ENCODE assay signal across 16 cellular contexts in the genomic region with DNA sequence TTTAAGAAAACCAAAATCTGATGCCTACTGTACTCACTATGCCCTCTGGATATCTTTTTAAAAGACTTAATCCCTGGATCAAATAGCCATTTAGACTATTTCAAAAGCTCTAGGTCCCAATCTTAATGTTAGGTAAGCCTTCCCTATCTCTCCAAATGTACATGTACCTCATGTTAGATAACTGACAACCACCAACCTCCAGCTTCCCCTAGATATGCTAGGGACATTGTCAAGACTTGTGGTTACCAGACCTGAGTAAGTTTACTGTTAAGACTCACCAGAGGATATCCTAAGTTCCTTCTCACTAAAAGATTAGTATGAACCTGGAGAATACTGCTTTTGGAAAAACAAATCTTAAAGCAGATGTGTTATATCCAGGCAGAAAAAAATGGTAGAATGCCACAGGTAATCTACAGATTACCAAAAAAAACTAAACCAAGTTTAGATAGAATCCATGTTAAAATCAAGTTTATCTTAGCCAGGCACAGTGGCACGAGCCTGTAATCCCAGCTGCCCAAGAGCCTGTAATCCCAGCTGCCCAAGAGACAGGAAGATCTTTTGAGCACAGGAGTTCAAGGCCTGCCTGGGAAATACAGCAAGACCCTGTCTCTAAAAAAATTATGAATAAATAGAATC. TPM values are rescaled to one million over a fixed set of nuclear protein-coding genes. Genes with fewer than 3 reads are reported as not detected.
DNase-seq lines count a peak whose midpoint lies in the region; ATAC-seq and TF ChIP-seq lines count a peak whose summit lies in the region.
"Had no signal": no experiment of that assay in that cellular context is flagged by ENCODE, and none has a peak within 500 bp of the region (broad histone marks: within the 10 kb centered on the region; RNA-seq: fewer than 3 reads in every experiment).

No MANE protein-coding gene starts in this region.

- H3K36me3 Mint-ChIP-seq in activated CD8-positive, alpha-beta memory T cell treated with anti-CD3 and anti-CD28 coated beads, Interleukin-2, amount 10 ng/mL, durations not matched to agents 7 days and 5 days: peaks cover 66% of the 10 kb centered on the region
- peaks cover 64% of the 10 kb centered on the region for H3K36me3 Mint-ChIP-seq in activated CD8-positive, alpha-beta T cell treated with anti-CD3 and anti-CD28 coated beads, Interleukin-2, amount 10 ng/mL, durations not matched to agents 7 days and 5 days (ENCODE audit: low read depth)
- peaks cover 24% of the 10 kb centered on the region for H3K36me3 Mint-ChIP-seq in progenitor cell of endocrine pancreas (ENCODE audit: insufficient read depth)
- H3K36me3 Mint-ChIP-seq in naive thymus-derived CD8-positive, alpha-beta T cell: peaks cover 14 to 52% (median 23%) of the 10 kb centered on the region in 3 donors

- in situ Hi-C loops in GM13977 (cut with MboI; ENCODE audit: low pct_unique_long_range_greater_than_20kb, low sequenced_read_pairs, unreplicated experiment): loop anchor here (10.0 to 25.0 kb wide), 3 partner anchors 80 to 387 kb away; a partner anchor contains a TSS

- H3K4me1 Mint-ChIP-seq in activated CD8-positive, alpha-beta memory T cell treated with anti-CD3 and anti-CD28 coated beads, Interleukin-2, amount 10 ng/mL, durations not matched to agents 7 days and 5 days: peaks cover 67% of the 10 kb centered on the region
- H3K4me1 Mint-ChIP-seq in activated CD8-positive, alpha-beta T cell treated with anti-CD3 and anti-CD28 coated beads, Interleukin-2, amount 10 ng/mL, durations not matched to agents 7 days and 5 days (ENCODE audit: low read depth): peaks cover 59% of the 10 kb centered on the region
- peaks cover 19% of the 10 kb centered on the region for H3K4me1 Mint-ChIP-seq in progenitor cell of endocrine pancreas (ENCODE audit: low read depth)
- peaks cover 40 to 90% (median 78%) of the 10 kb centered on the region in 4 donors for H3K4me1 Mint-ChIP-seq in naive thymus-derived CD8-positive, alpha-beta T cell

- H3K9ac ChIP-seq in HUES48 (ENCODE audit: low read depth, low read length): no peak overlapping the region

- CTCF ChIA-PET in activated CD8-positive, alpha-beta memory T cell treated with anti-CD3 and anti-CD28 coated beads, Interleukin-2, amount 10 ng/mL, durations not matched to agents 7 days and 5 days (lab: Charles Lee): interaction anchor here (0.6 kb wide), 1 partner anchor 9 kb away, joined by 4 read pairs; no protein-coding TSS in a partner anchor
- CTCF ChIA-PET in activated CD8-positive, alpha-beta T cell treated with anti-CD3 and anti-CD28 coated beads, Interleukin-2, amount 10 ng/mL, durations not matched to agents 7 days and 5 days (lab: Charles Lee): no interaction called here

- no peaks in the 10 kb centered on the region for H3K27me3 ChIP-seq in HUES48 (ENCODE audit: control insufficient read depth, insufficient read depth, low read length)
- H3K27me3 ChIP-seq: suprapubic skin had no signal

- no peak for DNase-seq in activated CD8-positive, alpha-beta memory T cell treated with anti-CD3 and anti-CD28 coated beads, Interleukin-2, amount 10 ng/mL, durations not matched to agents 7 days and 5 days
- DNase-seq in activated CD8-positive, alpha-beta memory T cell treated with anti-CD3 and anti-CD28 coated beads for 24 hours: no peak
- no peak for DNase-seq in activated CD8-positive, alpha-beta T cell treated with anti-CD3 and anti-CD28 coated beads, Interleukin-2, amount 10 ng/mL, durations not matched to agents 7 days and 5 days
- no peak for DNase-seq in progenitor cell of endocrine pancreas (ENCODE audit: low spot score, unreplicated experiment)
- DNase-seq in GM13977 (ENCODE audit: low spot score): no peak
- DNase-seq in naive thymus-derived CD8-positive, alpha-beta T cell: no peak
- no peak for DNase-seq in activated T-cell treated with anti-CD3 and anti-CD28 coated beads, Interleukin-2, amount 50 U/mL, for 1 hour
- DNase-seq: EL, foreskin fibroblast, left ventricle myocardium inferior, NCI-H1436, NCI-H446 had no signal

- no peak for TF ChIP-seq CTCF in progenitor cell of endocrine pancreas (IDR thresholded peaks at IDR 0.05; ENCODE audit: unreplicated experiment)
- TF ChIP-seq CTCF in GM13977 (IDR thresholded peaks at IDR 0.05; ENCODE audit: extremely low read depth, insufficient read depth, missing control alignments): no peak

- H3K36me3 ChIP-seq in HUES48 (ENCODE audit: control insufficient read depth, insufficient read depth, low read length): peaks cover 67% of the 10 kb centered on the region

- no peaks in the 10 kb centered on the region for H3K9me3 ChIP-seq in HUES48 (ENCODE audit: control insufficient read depth, insufficient read depth, low read length)

- no peak overlapping the region for H3K4me3 Mint-ChIP-seq in activated CD8-positive, alpha-beta memory T cell treated with anti-CD3 and anti-CD28 coated beads, Interleukin-2, amount 10 ng/mL, durations not matched to agents 7 days and 5 days
- no peak overlapping the region for H3K4me3 Mint-ChIP-seq in activated CD8-positive, alpha-beta T cell treated with anti-CD3 and anti-CD28 coated beads, Interleukin-2, amount 10 ng/mL, durations not matched to agents 7 days and 5 days
- no peak overlapping the region for H3K4me3 Mint-ChIP-seq in progenitor cell of endocrine pancreas (ENCODE audit: low read depth)
- peak overlapping the region in 2 of 10 donors; percentile 5 for H3K4me3 Mint-ChIP-seq in naive thymus-derived CD8-positive, alpha-beta T cell
- H3K4me3 Mint-ChIP-seq: natural killer cell treated with Interleukin-12 subunit alpha and Interleukin-12 subunit beta and Interleukin-15 and Interleukin-18, amount 100 ng/mL, for 72 hours had no signal

- peaks cover 61% of the 10 kb centered on the region for H3K4me1 ChIP-seq in HUES48 (ENCODE audit: control insufficient read depth, insufficient read depth, low read length)

- POLR2A ChIA-PET in activated CD8-positive, alpha-beta T cell treated with anti-CD3 and anti-CD28 coated beads, Interleukin-2, amount 10 ng/mL, durations not matched to agents 7 days and 5 days (lab: Charles Lee): interaction anchor here (1.0 kb wide), 1 partner anchor 9 kb away, joined by 4 read pairs; a partner anchor contains a TSS
- POLR2A ChIA-PET in naive thymus-derived CD8-positive, alpha-beta T cell (lab: Charles Lee): no interaction called here

- peaks cover 5% of the 10 kb centered on the region for H3K9me3 Mint-ChIP-seq in activated CD8-positive, alpha-beta memory T cell treated with anti-CD3 and anti-CD28 coated beads, Interleukin-2, amount 10 ng/mL, durations not matched to agents 7 days and 5 days (ENCODE audit: low read depth)
- H3K9me3 Mint-ChIP-seq in activated CD8-positive, alpha-beta T cell treated with anti-CD3 and anti-CD28 coated beads, Interleukin-2, amount 10 ng/mL, durations not matched to agents 7 days and 5 days (ENCODE audit: insufficient read depth): no peaks in the 10 kb centered on the region
- peaks cover 8% of the 10 kb centered on the region for H3K9me3 Mint-ChIP-seq in progenitor cell of endocrine pancreas (ENCODE audit: low read depth)
- peaks cover 0 to 9% (median 4%) of the 10 kb centered on the region in 9 donors for H3K9me3 Mint-ChIP-seq in naive thymus-derived CD8-positive, alpha-beta T cell
- H3K9me3 Mint-ChIP-seq: natural killer cell treated with Interleukin-12 subunit alpha and Interleukin-12 subunit beta and Interleukin-15 and Interleukin-18, amount 100 ng/mL, for 72 hours had no signal

- ATAC-seq in activated CD8-positive, alpha-beta memory T cell treated with anti-CD3 and anti-CD28 coated beads, Interleukin-2, amount 10 ng/mL, durations not matched to agents 7 days and 5 days: peak; percentile 57
- no peak for ATAC-seq in activated CD8-positive, alpha-beta T cell treated with anti-CD3 and anti-CD28 coated beads, Interleukin-2, amount 10 ng/mL, durations not matched to agents 7 days and 5 days
- no peak for ATAC-seq in naive thymus-derived CD8-positive, alpha-beta T cell

- no peaks in the 10 kb centered on the region for H3K27me3 Mint-ChIP-seq in activated CD8-positive, alpha-beta memory T cell treated with anti-CD3 and anti-CD28 coated beads, Interleukin-2, amount 10 ng/mL, durations not matched to agents 7 days and 5 days
- no peaks in the 10 kb centered on the region for H3K27me3 Mint-ChIP-seq in activated CD8-positive, alpha-beta T cell treated with anti-CD3 and anti-CD28 coated beads, Interleukin-2, amount 10 ng/mL, durations not matched to agents 7 days and 5 days (ENCODE audit: low read depth)
- no peaks in the 10 kb centered on the region for H3K27me3 Mint-ChIP-seq in progenitor cell of endocrine pancreas
- no peaks in the 10 kb centered on the region for H3K27me3 Mint-ChIP-seq in naive thymus-derived CD8-positive, alpha-beta T cell
- H3K27me3 Mint-ChIP-seq: natural killer cell treated with Interleukin-12 subunit alpha and Interleukin-12 subunit beta and Interleukin-15 and Interleukin-18, amount 100 ng/mL, for 72 hours had no signal

- H3K4me3 ChIP-seq in HUES48 (ENCODE audit: low read depth, low read length): no peak overlapping the region
- H3K4me3 ChIP-seq: left ventricle myocardium inferior, SK-N-MC, suprapubic skin had no signal

- H3K27ac ChIP-seq in HUES48 (ENCODE audit: low read depth, low read length): peak overlapping the region; percentile 16
- H3K27ac ChIP-seq: SK-N-MC, suprapubic skin had no signal

- peak overlapping the region; percentile 48 for H3K27ac Mint-ChIP-seq in activated CD8-positive, alpha-beta memory T cell treated with anti-CD3 and anti-CD28 coated beads, Interleukin-2, amount 10 ng/mL, durations not matched to agents 7 days and 5 days
- peak overlapping the region; percentile 12 for H3K27ac Mint-ChIP-seq in activated CD8-positive, alpha-beta T cell treated with anti-CD3 and anti-CD28 coated beads, Interleukin-2, amount 10 ng/mL, durations not matched to agents 7 days and 5 days
- H3K27ac Mint-ChIP-seq in progenitor cell of endocrine pancreas: peak overlapping the region; percentile 9
- H3K27ac Mint-ChIP-seq in naive thymus-derived CD8-positive, alpha-beta T cell: peak overlapping the region in 2 of 10 donors; percentile 1 to 49
- H3K27ac Mint-ChIP-seq: natural killer cell treated with Interleukin-12 subunit alpha and Interleukin-12 subunit beta and Interleukin-15 and Interleukin-18, amount 100 ng/mL, for 72 hours had no signal

RNA-seq across cellular contexts. Expression of a gene that starts 9.7 kb away (rescaled TPM):
- 100 to 1,000 TPM; 434 to 655 TPM for total RNA-seq in activated CD8-positive, alpha-beta memory T cell treated with anti-CD3 and anti-CD28 coated beads, Interleukin-2, amount 10 ng/mL, durations not matched to agents 7 days and 5 days
- total RNA-seq in activated CD8-positive, alpha-beta T cell treated with anti-CD3 and anti-CD28 coated beads, Interleukin-2, amount 10 ng/mL, durations not matched to agents 7 days and 5 days: 100 to 1,000 TPM; 478 to 488 TPM
- total RNA-seq in progenitor cell of endocrine pancreas: 785 and 824 TPM in 2 replicates
- total RNA-seq in naive thymus-derived CD8-positive, alpha-beta T cell: 100 to 1,000 TPM; 772 to 820 TPM
- polyA plus RNA-seq in naive thymus-derived CD8-positive, alpha-beta T cell: 100 to 1,000 TPM; 199 to 224 (median 210) TPM

RNA-seq across cellular contexts. Expression of a gene that starts 43.2 kb away (rescaled TPM):
- 10 to 100 TPM; 36.8 to 95.6 TPM for total RNA-seq in activated CD8-positive, alpha-beta memory T cell treated with anti-CD3 and anti-CD28 coated beads, Interleukin-2, amount 10 ng/mL, durations not matched to agents 7 days and 5 days
- 1 to 10 TPM; 5.6 to 6.1 TPM for total RNA-seq in activated CD8-positive, alpha-beta T cell treated with anti-CD3 and anti-CD28 coated beads, Interleukin-2, amount 10 ng/mL, durations not matched to agents 7 days and 5 days
- 45.4 and 47.4 TPM in 2 replicates for total RNA-seq in progenitor cell of endocrine pancreas
- 1 to 10 TPM; 1.1 to 1.2 TPM for total RNA-seq in naive thymus-derived CD8-positive, alpha-beta T cell
- under 1 TPM; 0.04 to 0.13 (median 0.12) TPM for polyA plus RNA-seq in naive thymus-derived CD8-positive, alpha-beta T cell
